ENCODE assay signal across 18 cellular contexts in genomic region chr15:59271595-59272201, GRCh38.
"Had no signal": no experiment of that assay in that cellular context is flagged by ENCODE, and none has a peak within 500 bp of the region (broad histone marks: within the 10 kb centered on the region; RNA-seq: fewer than 3 reads in every experiment).

No MANE protein-coding gene starts in this region.

- H3K4me2 ChIP-seq: smooth muscle cell had no signal

- H3K9me3 Mint-ChIP-seq: activated T-helper 17 cell treated with anti-CD3 and anti-CD28 coated beads, Interleukin-2, amount 50 U/mL, for 72 hours; nephron progenitor cell had no signal

- H3K4me3 Mint-ChIP-seq: activated T-helper 17 cell treated with anti-CD3 and anti-CD28 coated beads, Interleukin-2, amount 50 U/mL, for 72 hours; nephron progenitor cell had no signal

- FAIRE-seq: keratinocyte had no signal

- H3K4me1 ChIP-seq: esophagus muscularis mucosa, left ventricle myocardium inferior, prostate gland had no signal

- H3K9me3 ChIP-seq: esophagus muscularis mucosa, left ventricle myocardium inferior, prostate gland, thoracic aorta had no signal

- DNase-seq: activated CD4-positive, alpha-beta T cell treated with anti-CD3 and anti-CD28 coated beads for 1 hour; activated CD4-positive, alpha-beta T cell treated with anti-CD3 and anti-CD28 coated beads, Interleukin-2, amount 50 U/mL, for 4 hours; activated naive CD4-positive, alpha-beta T cell treated with Interleukin-2 at 50 U/mL for 16 hours; activated T-cell treated with anti-CD3 and anti-CD28 coated beads for 4 hours; left ventricle myocardium inferior; nephron progenitor cell; right cardiac atrium; stimulated activated CD4-positive, alpha-beta T cell treated with anti-CD3 and anti-CD28 coated beads, Interleukin-4, amount 100 ng/mL, for 4 hours; stimulated activated CD8-positive, alpha-beta memory T cell treated with anti-CD3 and anti-CD28 coated beads, Interleukin-4, amount 100 ng/mL, for 48 hours; stimulated activated naive CD4-positive, alpha-beta T cell treated with Interleukin-2 at 50 U/mL for 16 hours; T1000 had no signal

- H3K36me3 ChIP-seq: cardiac muscle cell, prostate gland had no signal

- H3K27ac ChIP-seq: cardiac muscle cell, esophagus muscularis mucosa, left ventricle myocardium inferior, prostate gland, thoracic aorta had no signal

- ATAC-seq: activated T-helper 17 cell treated with anti-CD3 and anti-CD28 coated beads, Interleukin-2, amount 50 U/mL, for 72 hours; right cardiac atrium had no signal

- H3K4me3 ChIP-seq: cardiac muscle cell, esophagus muscularis mucosa, left ventricle myocardium inferior, prostate gland, smooth muscle cell, thoracic aorta had no signal

- H3K4me1 Mint-ChIP-seq: activated T-helper 17 cell treated with anti-CD3 and anti-CD28 coated beads, Interleukin-2, amount 50 U/mL, for 72 hours; nephron progenitor cell had no signal

- H3K27ac Mint-ChIP-seq: activated T-helper 17 cell treated with anti-CD3 and anti-CD28 coated beads, Interleukin-2, amount 50 U/mL, for 72 hours; nephron progenitor cell had no signal

- H3K27me3 ChIP-seq: cardiac muscle cell, esophagus muscularis mucosa had no signal
